16 cellular contexts compared by ENCODE assay signal in the genomic region with DNA sequence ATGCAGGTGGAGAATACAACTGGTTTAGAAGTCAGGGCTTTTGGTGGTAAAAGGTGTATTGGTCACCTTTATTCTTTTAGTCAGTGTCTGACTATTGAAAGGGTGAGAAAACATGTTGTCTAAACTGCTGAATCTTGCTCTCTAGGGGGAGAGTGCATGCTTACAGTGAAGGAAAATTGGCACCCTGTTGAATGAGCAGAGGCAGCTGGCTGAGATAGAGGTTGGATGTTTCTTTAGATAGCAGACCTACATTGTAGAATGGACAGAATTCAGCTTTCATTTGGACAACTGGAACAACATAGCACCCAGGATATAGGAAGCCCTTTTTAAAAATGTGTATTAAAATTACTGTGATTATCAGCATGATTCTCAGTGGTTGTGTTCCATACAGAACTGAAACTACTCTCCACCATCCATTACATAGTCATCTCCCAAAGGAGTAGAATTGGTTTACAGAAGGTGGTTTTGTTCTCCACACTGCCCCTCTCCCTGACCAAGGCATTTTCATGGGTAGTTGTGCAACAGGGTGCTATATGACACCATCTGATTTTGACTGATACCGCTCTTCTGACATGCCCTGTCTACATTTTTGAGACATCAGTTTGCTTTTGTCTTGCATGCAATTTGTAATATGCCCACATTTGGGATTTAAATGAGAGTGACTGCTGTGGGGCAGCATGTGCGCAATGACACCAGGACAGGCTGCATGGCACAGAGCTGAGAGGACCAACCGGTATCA. TPM values are rescaled to one million over a fixed set of nuclear protein-coding genes. Genes with fewer than 3 reads are reported as not detected.
DNase-seq lines count a peak whose midpoint lies in the region; ATAC-seq and TF ChIP-seq lines count a peak whose summit lies in the region.
"Had no signal": no experiment of that assay in that cellular context is flagged by ENCODE, and none has a peak within 500 bp of the region (broad histone marks: within the 10 kb centered on the region; RNA-seq: fewer than 3 reads in every experiment).

No MANE protein-coding gene starts in this region.

- H4K20me1 ChIP-seq in neural progenitor cell (ENCODE audit: low read depth), result no peaks in the 10 kb centered on the region

- no peak for TF ChIP-seq CTCF in HEK293 (tag by site-specific recombination; IDR thresholded peaks at IDR 0.05)
- TF ChIP-seq CTCF in NB4 (IDR thresholded peaks at IDR 0.05; ENCODE audit: low read depth, low read length), result no peak
- no peak for TF ChIP-seq CTCF in neural progenitor cell (IDR thresholded peaks at IDR 0.05)
- TF ChIP-seq CTCF in right atrium auricular region (IDR thresholded peaks at IDR 0.05), result no peak

- CTCF ChIA-PET in HEK293 (lab: Yijun Ruan, JAX), result interaction anchor here (0.7 to 2.8 kb wide), 4 partner anchors 16 to 731 kb away, joined by 3 to 7 read pairs (median 5); a partner anchor contains a TSS

- H2AFZ ChIP-seq in neural progenitor cell (replicated peaks), result no peak overlapping the region

- H3K9me3 Mint-ChIP-seq in neural progenitor cell, result no peaks in the 10 kb centered on the region

- H3K27ac Mint-ChIP-seq in neural progenitor cell, result no peak overlapping the region
- H3K27ac Mint-ChIP-seq: activated CD4-positive, alpha-beta T cell treated with anti-CD3 and anti-CD28 coated beads, Interleukin-2, amount 10 ng/mL, durations not matched to agents 24 days and 14 days had no signal

- H3K4me1 ChIP-seq in HEK293 (ENCODE audit: control insufficient read depth, insufficient read depth, low read length) (peaks cover 13% of the 10 kb centered on the region), neural progenitor cell (peaks cover 4% of the 10 kb centered on the region), right atrium auricular region (no peaks in the 10 kb centered on the region)

- H3F3A ChIP-seq in neural progenitor cell (ENCODE audit: low read depth), result peaks cover under 1% of the 10 kb centered on the region

- H3K9ac ChIP-seq in neural progenitor cell, result no peak overlapping the region

- ATAC-seq in GM18508 (IDR thresholded peaks at IDR 0.05; ENCODE audit: insufficient read depth, unreplicated experiment), result peak; percentile 51
- ATAC-seq: esophagus mucosa, Panc1 had no signal

- H3K36me3 Mint-ChIP-seq in neural progenitor cell, result peaks cover 4% of the 10 kb centered on the region

- H3K4me3 Mint-ChIP-seq in neural progenitor cell, result peak overlapping the region; percentile 47
- H3K4me3 Mint-ChIP-seq: activated CD4-positive, alpha-beta T cell treated with anti-CD3 and anti-CD28 coated beads, Interleukin-2, amount 10 ng/mL, durations not matched to agents 24 days and 14 days had no signal

- H3K27ac ChIP-seq in HEK293 (ENCODE audit: extremely low read depth, low read depth, low read length), result no peak overlapping the region
- H3K27ac ChIP-seq in neural progenitor cell, result no peak overlapping the region
- H3K27ac ChIP-seq in right atrium auricular region, result no peak overlapping the region
- H3K27ac ChIP-seq: dorsolateral prefrontal cortex, tibial nerve had no signal

- POLR2A ChIA-PET in HEK293 (lab: Yijun Ruan, JAX), result no interaction called here

- H3K27me3 ChIP-seq in neural progenitor cell (no peaks in the 10 kb centered on the region), right atrium auricular region (no peaks in the 10 kb centered on the region)

- H3K27me3 Mint-ChIP-seq in neural progenitor cell (ENCODE audit: insufficient read depth, low read depth), result peaks cover 3% of the 10 kb centered on the region

- no peaks in the 10 kb centered on the region for H3K79me2 ChIP-seq in neural progenitor cell (ENCODE audit: low read depth)

- H3K9me3 ChIP-seq in HEK293 (ENCODE audit: control insufficient read depth, insufficient read depth, low read depth, low read length) (no peaks in the 10 kb centered on the region), neural progenitor cell (ENCODE audit: low read depth) (no peaks in the 10 kb centered on the region), right atrium auricular region (no peaks in the 10 kb centered on the region)
- H3K9me3 ChIP-seq: tibial nerve had no signal

- peak; percentile 88 for DNase-seq in NB4 (ENCODE audit: low read depth)
- no peak for DNase-seq in neural progenitor cell (ENCODE audit: low spot score)
- DNase-seq in right atrium auricular region (ENCODE audit: low spot score), result no peak
- no peak for DNase-seq in effector CD8-positive, alpha-beta T cell (lab: John Stamatoyannopoulos, UW)
- no peak for DNase-seq in activated T-cell treated with anti-CD3 and anti-CD28 coated beads, Interleukin-2, amount 50 U/mL, for 1 hour
- DNase-seq: activated CD4-positive, alpha-beta T cell treated with anti-CD3 and anti-CD28 coated beads, Interleukin-2, amount 10 ng/mL, durations not matched to agents 24 days and 14 days; dorsolateral prefrontal cortex; NCI-H1092 treated with DMSO at 0.1 percent for 48 hours; NCI-H524 treated with DMSO at 0.1 percent for 48 hours; posterior cingulate gyrus; small intestine had no signal

- H3K4me2 ChIP-seq in neural progenitor cell, result no peak overlapping the region

- H3K4me3 ChIP-seq in HEK293 (ENCODE audit: low read depth, low read length), result no peak overlapping the region
- H3K4me3 ChIP-seq in NB4 (ENCODE audit: low read depth, low read length), result no peak overlapping the region
- H3K4me3 ChIP-seq in neural progenitor cell, result no peak overlapping the region
- H3K4me3 ChIP-seq in right atrium auricular region, result no peak overlapping the region
- H3K4me3 ChIP-seq: dorsolateral prefrontal cortex, tibial nerve had no signal

- peaks cover 0 to 4% of the 10 kb centered on the region in 2 experiments; a peak in 1 of 3 replicates for H3K36me3 ChIP-seq in HEK293 (ENCODE audit: control insufficient read depth in 2 of 2, insufficient read depth in 1 of 2, low read length in 2 of 2)
- no peaks in the 10 kb centered on the region for H3K36me3 ChIP-seq in neural progenitor cell
- no peaks in the 10 kb centered on the region for H3K36me3 ChIP-seq in right atrium auricular region

- TF ChIP-seq POLR2A in NB4 (IDR thresholded peaks at IDR 0.05; ENCODE audit: extremely low read depth, insufficient read length), result no peak

- peaks cover 27% of the 10 kb centered on the region for H3K4me1 Mint-ChIP-seq in neural progenitor cell

TF ChIP-seq in HEK293, 187 proteins besides CTCF, POLR2A, EP300 and RAD21:
- TF ChIP-seq SCRT1 (tag by site-specific recombination; IDR thresholded peaks at IDR 0.05; ENCODE audit: borderline replicate concordance), result peak; percentile 64; the same call in 1 of the 2 replicates
- TF ChIP-seq TCF7L2 (IDR thresholded peaks at IDR 0.05; ENCODE audit: borderline replicate concordance, low read depth, low read length), result no peak
- TF ChIP-seq SCRT2 (tag by site-specific recombination; IDR thresholded peaks at IDR 0.05), result peak; percentile 72
- no peak for TF ChIP-seq ZXDB (tag by site-specific recombination; IDR thresholded peaks at IDR 0.05)
- 0 out of 2 replicates have a peak, but pooled peaks have one; percentile 3 for TF ChIP-seq ZNF133 (tag by site-specific recombination; IDR thresholded peaks at IDR 0.05)
- 0 out of 2 replicates have a peak, but pooled peaks have one; percentile 26 for TF ChIP-seq ZBTB17 (tag by site-specific recombination; IDR thresholded peaks at IDR 0.05)
TF ChIP-seq in HEK293: peak in this region for 4.

RNA-seq across cellular contexts. Expression of a gene that starts 16.2 kb away (rescaled TPM):
- total RNA-seq in neural progenitor cell (ENCODE audit: low replicate concordance) (47.6 and 67.0 TPM in 2 replicates), right atrium auricular region (10 to 100 TPM in 1 of 2 donors, 1 to 10 TPM in 1; 6.0 to 12.2 TPM)
